Comparison of ENCODE assay signal across 8 cellular contexts in the genomic region with DNA sequence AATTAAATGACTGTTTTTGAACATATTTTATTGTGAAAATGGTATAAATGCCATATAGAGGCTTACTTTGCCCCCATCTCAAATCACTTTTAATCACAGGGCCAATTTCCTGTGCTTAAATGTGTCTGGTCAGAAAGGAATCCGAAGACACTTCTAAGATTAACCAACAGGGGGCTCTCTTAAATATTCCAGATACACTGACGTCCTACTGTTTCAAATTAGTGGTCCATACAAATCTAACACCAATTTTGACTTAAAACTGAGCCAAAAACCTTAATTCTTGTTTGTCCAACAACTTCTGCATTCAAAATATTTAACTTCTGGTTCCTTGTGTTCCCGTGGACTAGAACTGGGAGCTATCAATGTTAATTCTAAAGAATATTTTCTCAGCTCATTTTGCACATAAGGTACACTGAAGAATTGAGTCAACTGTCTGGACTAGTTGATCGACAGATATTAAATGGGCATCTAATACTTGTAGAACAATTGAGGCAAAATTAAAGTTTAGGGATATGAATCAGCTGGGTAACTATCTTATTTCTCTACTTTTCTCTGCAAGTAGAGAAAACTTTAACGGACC.
DNase-seq lines count a peak whose midpoint lies in the region; ATAC-seq and TF ChIP-seq lines count a peak whose summit lies in the region.

No MANE protein-coding gene starts in this region.

- H3K9me3 ChIP-seq in esophagus squamous epithelium, result no peaks in the 10 kb centered on the region

- ATAC-seq in GM21529 (IDR thresholded peaks at IDR 0.05; ENCODE audit: unreplicated experiment), result peak; percentile 52
- ATAC-seq in HG02840 (IDR thresholded peaks at IDR 0.05; ENCODE audit: low FRiP score, unreplicated experiment), result no peak

- CTCF ChIA-PET in Calu3 (lab: Charles Lee), result no interaction called here

- TF ChIP-seq POLR2A in esophagus squamous epithelium (IDR thresholded peaks at IDR 0.05), result no peak

- H3K4me3 Mint-ChIP-seq in Calu3 (ENCODE audit: low read depth, unreplicated experiment), result no peak overlapping the region
- H3K4me3 Mint-ChIP-seq in progenitor cell of endocrine pancreas (ENCODE audit: low read depth), result no peak overlapping the region

- intact Hi-C loops in Calu3 (cut with micrococcal nuclease; ENCODE audit: unreplicated experiment) (loop anchor here (10.0 kb wide), 1 partner anchor 248 kb away; no protein-coding TSS in a partner anchor), esophagus squamous epithelium (cut with DNase I) (no loop called here)

- no peak overlapping the region for H3K4me3 ChIP-seq in esophagus squamous epithelium

- TF ChIP-seq CTCF in Calu3 (IDR thresholded peaks at IDR 0.05; ENCODE audit: unreplicated experiment) (peak; percentile 37), esophagus squamous epithelium (IDR thresholded peaks at IDR 0.05) (peak in 4 of 6 experiments; percentile 35 to 55 (median 41)), progenitor cell of endocrine pancreas (IDR thresholded peaks at IDR 0.05; ENCODE audit: unreplicated experiment) (peak; percentile 64)

- H3K4me1 ChIP-seq in esophagus squamous epithelium, result peaks cover 0 to 3% (median 0%) of the 10 kb centered on the region in 3 donors

- no peak overlapping the region for H3K27ac ChIP-seq in esophagus squamous epithelium

- 48 to 58% methylated on average over 5 of the region's 5 CpGs for WGBS in esophagus squamous epithelium, 2 donors

- no peaks in the 10 kb centered on the region for H3K36me3 ChIP-seq in esophagus squamous epithelium

- DNase-seq in Calu3 (peak; percentile 20), OCI-M1 (lab: John Stamatoyannopoulos, UW) (peak; percentile 72), esophagus squamous epithelium (lab: John Stamatoyannopoulos, UW) (no peak), progenitor cell of endocrine pancreas (ENCODE audit: low spot score, unreplicated experiment) (no peak), GM19240 (ENCODE audit: insufficient read length, low spot score) (no peak)
- DNase-seq in effector CD4-positive, alpha-beta T cell, result no peak

- H3K9me3 Mint-ChIP-seq in Calu3 (ENCODE audit: low read depth, unreplicated experiment), result no peaks in the 10 kb centered on the region
- no peaks in the 10 kb centered on the region for H3K9me3 Mint-ChIP-seq in progenitor cell of endocrine pancreas (ENCODE audit: low read depth)

- H3K27me3 Mint-ChIP-seq in Calu3 (ENCODE audit: unreplicated experiment), result no peaks in the 10 kb centered on the region
- H3K27me3 Mint-ChIP-seq in progenitor cell of endocrine pancreas, result peaks cover 17% of the 10 kb centered on the region

- H3K27ac Mint-ChIP-seq in Calu3 (ENCODE audit: unreplicated experiment) (no peak overlapping the region), progenitor cell of endocrine pancreas (no peak overlapping the region)

- no peaks in the 10 kb centered on the region for H3K27me3 ChIP-seq in esophagus squamous epithelium

- H3K36me3 Mint-ChIP-seq in Calu3 (ENCODE audit: insufficient read depth, unreplicated experiment) (no peaks in the 10 kb centered on the region), progenitor cell of endocrine pancreas (ENCODE audit: insufficient read depth) (no peaks in the 10 kb centered on the region)

- H3K4me1 Mint-ChIP-seq in Calu3 (ENCODE audit: low read depth, unreplicated experiment), result no peaks in the 10 kb centered on the region
- peaks cover 21% of the 10 kb centered on the region for H3K4me1 Mint-ChIP-seq in progenitor cell of endocrine pancreas (ENCODE audit: low read depth)

- BruUV-seq in Calu3 (replicated peaks; lab: Mats Ljungman, UMichigan), result no TSS peak

Comparison
In these comparisons a context has a peak if more than half of its experiments do, and no peak if none do; other contexts are left out.
1. DNase-seq: peak in Calu3 (single experiment) and OCI-M1 (single experiment); none in esophagus squamous epithelium (single experiment), progenitor cell of endocrine pancreas (single experiment), effector CD4-positive, alpha-beta T cell (single experiment) and GM19240 (single experiment).
2. Peak in every context shown above with its lines, with median percentiles within 50 percentile points of each other: CTCF ChIP-seq.